ENCODE assay signal across 8 cellular contexts in the genomic region with DNA sequence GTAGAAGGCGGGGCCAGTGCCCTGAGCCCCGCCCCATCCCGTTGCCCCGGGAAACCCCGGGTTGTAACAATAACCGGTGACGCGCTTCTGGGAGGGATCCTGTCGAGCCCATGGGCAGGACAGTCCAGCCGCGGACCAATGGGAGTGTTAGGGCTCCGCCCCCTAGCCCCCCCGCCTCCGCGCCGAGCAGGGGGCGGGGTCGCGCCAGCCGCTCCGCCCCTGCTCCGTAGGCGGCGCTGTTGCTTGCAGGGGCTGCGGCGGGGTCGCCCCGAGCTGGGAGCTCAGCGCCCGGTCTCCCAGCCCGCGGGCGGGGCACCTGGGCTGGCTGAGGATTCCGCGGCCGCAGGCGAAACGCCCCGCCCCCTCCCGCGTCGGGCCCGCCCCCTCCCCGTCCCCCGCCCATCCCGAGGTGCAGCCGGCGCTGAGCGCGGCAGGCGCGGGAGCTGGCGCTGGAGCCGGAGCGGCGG. TPM values are rescaled to one million over a fixed set of nuclear protein-coding genes. Genes with fewer than 3 reads are reported as not detected.
A peak's percentile ranks its signal among the peaks of the same experiment; 100 is the strongest.
DNase-seq lines count a peak whose midpoint lies in the region; FAIRE-seq and TF ChIP-seq lines count a peak whose summit lies in the region.

A gene (plus strand): TSS at position 407 of the 467 bp plus-strand sequence.

- peak; percentile 97 for FAIRE-seq in G401.6 (lab: Jason Lieb, UNC)

- H3K9ac ChIP-seq in SK-N-MC (ENCODE audit: insufficient read length), result peak within 1 kb of the TSS; percentile 65

- H3K9me3 ChIP-seq in SK-N-MC (ENCODE audit: low read depth, low read length) (no peaks in the 10 kb centered on the region), suprapubic skin (no peaks in the 10 kb centered on the region)

- H3K36me3 Mint-ChIP-seq in HFFc6 (ENCODE audit: low read depth), result no peaks in the 10 kb centered on the region
- no peaks in the 10 kb centered on the region for H3K36me3 Mint-ChIP-seq in activated naive CD4-positive, alpha-beta T cell treated with anti-CD3 and anti-CD28 coated beads, Interleukin-2, amount 50 U/mL, for 24 hours

- H3K27ac ChIP-seq in SK-N-MC (no peak within 1 kb of the TSS), suprapubic skin (peak within 1 kb of the TSS; percentile 61)

- H3K27me3 Mint-ChIP-seq in HFFc6 (ENCODE audit: insufficient read depth), result peaks cover 36% of the 10 kb centered on the region
- H3K27me3 Mint-ChIP-seq in activated naive CD4-positive, alpha-beta T cell treated with anti-CD3 and anti-CD28 coated beads, Interleukin-2, amount 50 U/mL, for 24 hours, result peaks cover 11% of the 10 kb centered on the region

- no peak for TF ChIP-seq EP300 in suprapubic skin (IDR thresholded peaks at IDR 0.05)

- H3K36me3 ChIP-seq in SK-N-MC (ENCODE audit: insufficient read depth, low read length) (no peaks in the 10 kb centered on the region), suprapubic skin (no peaks in the 10 kb centered on the region)

- H3K4me1 ChIP-seq in suprapubic skin, result peaks cover 70% of the 10 kb centered on the region

- H3K4me1 Mint-ChIP-seq in HFFc6 (ENCODE audit: low read depth), result peaks cover 32% of the 10 kb centered on the region
- H3K4me1 Mint-ChIP-seq in activated naive CD4-positive, alpha-beta T cell treated with anti-CD3 and anti-CD28 coated beads, Interleukin-2, amount 50 U/mL, for 24 hours, result peaks cover 8% of the 10 kb centered on the region

- peak within 1 kb of the TSS; percentile 63 for H3K4me3 Mint-ChIP-seq in HFFc6
- peak within 1 kb of the TSS; percentile 78 for H3K4me3 Mint-ChIP-seq in activated naive CD4-positive, alpha-beta T cell treated with anti-CD3 and anti-CD28 coated beads, Interleukin-2, amount 50 U/mL, for 24 hours

- no peaks in the 10 kb centered on the region for H3K27me3 ChIP-seq in suprapubic skin

- peak within 1 kb of the TSS; percentile 2 for H3K27ac Mint-ChIP-seq in HFFc6
- H3K27ac Mint-ChIP-seq in activated naive CD4-positive, alpha-beta T cell treated with anti-CD3 and anti-CD28 coated beads, Interleukin-2, amount 50 U/mL, for 24 hours, result peak within 1 kb of the TSS; percentile 52

- H3K4me3 ChIP-seq in SK-N-MC (peak within 1 kb of the TSS; percentile 89), suprapubic skin (peak within 1 kb of the TSS; percentile 65)

- DNase-seq in HFFc6, result peak; percentile 92
- peak; percentile 95 for DNase-seq in MV-4-11 (lab: John Stamatoyannopoulos, UW)
- peak; percentile 83 for DNase-seq in SK-N-MC (ENCODE audit: low read depth, low spot score)
- peak; percentile 72 for DNase-seq in glomerular endothelial cell (ENCODE audit: extremely low read depth, low read depth, low spot score)
- peak; percentile 67 to 99 (median 97) for DNase-seq in nucleus accumbens (lab: John Stamatoyannopoulos, UW)
- peak; percentile 99 for DNase-seq in suprapubic skin (ENCODE audit: low spot score in 2 of 2)

- no peaks in the 10 kb centered on the region for H3K9me3 Mint-ChIP-seq in HFFc6
- no peaks in the 10 kb centered on the region for H3K9me3 Mint-ChIP-seq in activated naive CD4-positive, alpha-beta T cell treated with anti-CD3 and anti-CD28 coated beads, Interleukin-2, amount 50 U/mL, for 24 hours

- TF ChIP-seq POLR2A in suprapubic skin (IDR thresholded peaks at IDR 0.05), result no peak

- WGBS in suprapubic skin, result no CpG with 5 or more reads among the region's 56 CpGs

- TF ChIP-seq CTCF in HFFc6 (IDR thresholded peaks at IDR 0.05), result peak; percentile 73
- TF ChIP-seq CTCF in suprapubic skin (IDR thresholded peaks at IDR 0.05), result peak in 1 of 2 donors; percentile 53

RNA-seq across cellular contexts. Expression of the gene that starts here (rescaled TPM):
- total RNA-seq in HFFc6 (2021; fragmentation: NEBNext Ultra II Directional; extraction: Animal tissue kit (Norgen Biotek cat#: 25700)), result under 1 TPM in 2 of 6 experiments, not detected in 4; 0.07 to 0.08 TPM
- total RNA-seq in glomerular endothelial cell (not detected in 2 replicates), suprapubic skin (1 to 10 TPM; 1.4 to 2.8 (median 1.6) TPM)

Comparison
In these comparisons a context has a peak if more than half of its experiments do, and no peak if none do; other contexts are left out.
1. Peak in DNase-seq in HFFc6; RNA of the gene not detected or under 1 TPM.
2. Peak in DNase-seq in glomerular endothelial cell; RNA of the gene not detected or under 1 TPM.